In genomic region chr15:101167791-101168462, GRCh38 we compare ENCODE assay signal across 8 cellular contexts.
DNase-seq lines count a peak whose midpoint lies in the region; ATAC-seq lines count a peak whose summit lies in the region.

No MANE protein-coding gene starts in this region.

- peaks cover 19% of the 10 kb centered on the region for H3K36me3 Mint-ChIP-seq in activated naive CD8-positive, alpha-beta T cell

- peak overlapping the region; percentile 33 for H3K4me3 Mint-ChIP-seq in activated naive CD8-positive, alpha-beta T cell

- peak overlapping the region; percentile 28 for H3K27ac Mint-ChIP-seq in activated naive CD8-positive, alpha-beta T cell

- H3K27me3 Mint-ChIP-seq in activated naive CD8-positive, alpha-beta T cell = no peaks in the 10 kb centered on the region

- no peaks in the 10 kb centered on the region for H3K36me3 ChIP-seq in SJSA1

- ATAC-seq in right cardiac atrium (peak; percentile 86 to 92), GM21515 (IDR thresholded peaks at IDR 0.05; ENCODE audit: unreplicated experiment) (no peak)

- intact Hi-C loops in right cardiac atrium (cut with DNase I) = no loop called here

- peak overlapping the region; percentile 60 for H3K27ac ChIP-seq in SJSA1
- peak overlapping the region; percentile 92 for H3K27ac ChIP-seq in right cardiac atrium (ENCODE audit: low read length)

- DNase-seq in stimulated activated naive CD4-positive, alpha-beta T cell treated with Interleukin-2 at 50 U/mL for 16 hours (lab: John Stamatoyannopoulos, UW) = peak; percentile 57
- no peak for DNase-seq in stimulated activated naive CD4-positive, alpha-beta T cell (lab: John Stamatoyannopoulos, UW)
- DNase-seq in SJSA1 (ENCODE audit: low read depth in 1 of 2, low spot score in 2 of 2) (peak; percentile 67 to 85), right cardiac atrium (peak; percentile 88 to 91 (median 91)), DMS153 treated with DMSO at 0.1 percent for 48 hours (lab: John Stamatoyannopoulos, UW; ENCODE audit: unreplicated experiment) (no peak)
- peak; percentile 87 for DNase-seq in stimulated activated CD4-positive, alpha-beta T cell treated with anti-CD3 and anti-CD28 coated beads, Interleukin-15, amount 100 ng/mL, for 24 hours

- H3K4me1 ChIP-seq in SJSA1 (replicated peaks) (peaks cover 39% of the 10 kb centered on the region), right cardiac atrium (ENCODE audit: control insufficient read depth, insufficient read depth, low read length) (peaks cover 13% of the 10 kb centered on the region)

- WGBS in right cardiac atrium = 29% methylated on average over 13 of the region's 13 CpGs

- H3K9me3 ChIP-seq in SJSA1 (replicated peaks) (peaks cover 17% of the 10 kb centered on the region), right cardiac atrium (ENCODE audit: control insufficient read depth, low read length) (no peaks in the 10 kb centered on the region)

- H3K9me3 Mint-ChIP-seq in activated naive CD8-positive, alpha-beta T cell (ENCODE audit: low read depth) = peaks cover 15% of the 10 kb centered on the region

- H3K4me3 ChIP-seq in SJSA1 (no peak overlapping the region), right cardiac atrium (ENCODE audit: low read length) (no peak overlapping the region)

- peaks cover 22% of the 10 kb centered on the region for H3K4me1 Mint-ChIP-seq in activated naive CD8-positive, alpha-beta T cell (ENCODE audit: low read depth)

- H3K27me3 ChIP-seq in SJSA1 (replicated peaks) (no peaks in the 10 kb centered on the region), right cardiac atrium (ENCODE audit: control insufficient read depth, insufficient read depth) (no peaks in the 10 kb centered on the region)

Comparison
In these comparisons a context has a peak if more than half of its experiments do, and no peak if none do; other contexts are left out.
1. DNase-seq: peak in stimulated activated naive CD4-positive, alpha-beta T cell treated with Interleukin-2 at 50 U/mL for 16 hours (single experiment), SJSA1 (2 of 2), right cardiac atrium (3 of 3) and stimulated activated CD4-positive, alpha-beta T cell treated with anti-CD3 and anti-CD28 coated beads, Interleukin-15, amount 100 ng/mL, for 24 hours (single experiment); none in stimulated activated naive CD4-positive, alpha-beta T cell (0 of 6) and DMS153 treated with DMSO at 0.1 percent for 48 hours (single experiment).